9 cellular contexts compared by ENCODE assay signal in the genomic region with DNA sequence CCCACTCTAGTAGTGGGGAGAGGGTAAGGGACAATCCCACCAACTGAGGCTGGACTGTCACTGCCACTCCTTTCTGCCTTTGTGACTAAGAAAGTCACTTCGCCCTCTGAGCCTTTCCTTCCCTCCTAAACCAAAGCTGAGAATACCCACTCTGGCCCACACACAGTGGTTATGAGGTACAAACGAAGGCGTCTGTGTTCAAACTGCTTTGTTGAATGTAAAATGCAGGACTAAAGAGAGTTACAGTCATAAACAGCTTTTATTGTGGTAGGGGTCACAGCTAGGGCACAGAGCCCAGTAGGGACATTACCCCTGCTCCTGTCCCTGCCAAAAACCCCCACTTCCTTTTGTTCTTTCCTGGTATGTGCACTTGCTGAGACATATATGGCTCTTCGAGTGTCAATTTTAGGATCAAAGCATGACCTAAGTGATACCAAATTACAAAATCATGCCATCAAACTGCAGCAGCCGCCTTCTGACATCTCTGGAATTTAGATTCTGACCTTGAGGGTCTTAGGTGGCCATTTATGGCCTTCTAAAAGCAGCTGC. TPM values are rescaled to one million over a fixed set of nuclear protein-coding genes. Genes with fewer than 3 reads are reported as not detected.
DNase-seq lines count a peak whose midpoint lies in the region; ATAC-seq and TF ChIP-seq lines count a peak whose summit lies in the region.
"Had no signal": no experiment of that assay in that cellular context is flagged by ENCODE, and none has a peak within 500 bp of the region (broad histone marks: within the 10 kb centered on the region; RNA-seq: fewer than 3 reads in every experiment).

No MANE protein-coding gene starts in this region.

- H3K4me3 ChIP-seq in ectodermal cell (ENCODE audit: insufficient read depth, low read depth, low read length): no peak overlapping the region
- no peak overlapping the region for H3K4me3 ChIP-seq in gastrocnemius medialis

- in situ Hi-C loops in gastrocnemius medialis (cut with MboI; ENCODE audit: low sequenced_read_pairs in 4 of 4): no loop called here

- H3K9me3 ChIP-seq in ectodermal cell (ENCODE audit: control insufficient read depth, low read length) (no peaks in the 10 kb centered on the region), gastrocnemius medialis (no peaks in the 10 kb centered on the region)

- peak; percentile 29 for ATAC-seq in GM18870 (IDR thresholded peaks at IDR 0.05; ENCODE audit: unreplicated experiment)
- ATAC-seq in HG03196 (IDR thresholded peaks at IDR 0.05; ENCODE audit: unreplicated experiment): peak; percentile 30
- ATAC-seq in gastrocnemius medialis: no peak
- ATAC-seq in HG02763 (IDR thresholded peaks at IDR 0.05; ENCODE audit: unreplicated experiment): no peak
- ATAC-seq in foreskin keratinocyte: no peak

- TF ChIP-seq CTCF in gastrocnemius medialis (IDR thresholded peaks at IDR 0.05 in 4 of 5, conservative IDR thresholded peaks at IDR 0.05 in 1 of 5) (no peak), foreskin keratinocyte (conservative IDR thresholded peaks at IDR 0.05) (no peak)

- 79 to 85% methylated on average over 5 of the region's 5 CpGs for WGBS in ectodermal cell, 2 experiments

- H3K36me3 ChIP-seq in ectodermal cell (ENCODE audit: control insufficient read depth, insufficient read depth, low read length) (no peaks in the 10 kb centered on the region), gastrocnemius medialis (no peaks in the 10 kb centered on the region)

- no peaks in the 10 kb centered on the region for H3K27me3 ChIP-seq in ectodermal cell (ENCODE audit: control insufficient read depth, insufficient read depth, low read length, poor library complexity, severe bottlenecking)
- no peaks in the 10 kb centered on the region for H3K27me3 ChIP-seq in gastrocnemius medialis
- no peaks in the 10 kb centered on the region for H3K27me3 ChIP-seq in foreskin keratinocyte

- intact Hi-C loops in gastrocnemius medialis (cut with DNase I; ENCODE audit: low total_unique reads): no loop called here

- TF ChIP-seq POLR2A in gastrocnemius medialis (IDR thresholded peaks at IDR 0.05): no peak

- DNase-seq in gastrocnemius medialis (no peak), NCI-H2107 (lab: John Stamatoyannopoulos, UW) (no peak), NCI-H2029 (lab: John Stamatoyannopoulos, UW) (no peak), foreskin keratinocyte (no peak)
- DNase-seq: NCI-H1694 treated with DMSO at 0.1 percent for 48 hours had no signal

- H3K4me1 ChIP-seq in ectodermal cell (ENCODE audit: control insufficient read depth, insufficient read depth, low read length) (peaks cover 35% of the 10 kb centered on the region), gastrocnemius medialis (peaks cover 24 to 35% of the 10 kb centered on the region in 2 donors), foreskin keratinocyte (peaks cover 4% of the 10 kb centered on the region)

- peak overlapping the region; percentile 6 for H3K27ac ChIP-seq in ectodermal cell (ENCODE audit: insufficient read depth, low read depth, low read length, poor library complexity, severe bottlenecking)
- H3K27ac ChIP-seq in gastrocnemius medialis: peak overlapping the region; percentile 20 to 63 (median 44)
- H3K27ac ChIP-seq in foreskin keratinocyte: no peak overlapping the region

RNA-seq across cellular contexts. Expression of a gene that starts 45.1 kb away (rescaled TPM):
- 29.2 TPM for polyA plus RNA-seq in ectodermal cell (2013, experiment 1 of 4)
- polyA plus RNA-seq in ectodermal cell (2013, experiment 2 of 4): 31.8 TPM
- polyA plus RNA-seq in ectodermal cell (2013, experiment 3 of 4): 29.2 TPM
- 30.6 TPM for polyA plus RNA-seq in ectodermal cell (2013, experiment 4 of 4)
- total RNA-seq in gastrocnemius medialis (10 to 100 TPM; 12.1 to 23.1 (median 14.6) TPM), foreskin keratinocyte (52.9 and 54.7 TPM in 2 replicates)
- 31.4 and 35.8 TPM in 2 replicates for polyA plus RNA-seq in foreskin keratinocyte

Comparison
In these comparisons a context has a peak if more than half of its experiments do, and no peak if none do; other contexts are left out.
1. ATAC-seq: peak in GM18870 (single experiment) and HG03196 (single experiment); none in gastrocnemius medialis (0 of 2), HG02763 (single experiment) and foreskin keratinocyte (single experiment).